In the genomic region with DNA sequence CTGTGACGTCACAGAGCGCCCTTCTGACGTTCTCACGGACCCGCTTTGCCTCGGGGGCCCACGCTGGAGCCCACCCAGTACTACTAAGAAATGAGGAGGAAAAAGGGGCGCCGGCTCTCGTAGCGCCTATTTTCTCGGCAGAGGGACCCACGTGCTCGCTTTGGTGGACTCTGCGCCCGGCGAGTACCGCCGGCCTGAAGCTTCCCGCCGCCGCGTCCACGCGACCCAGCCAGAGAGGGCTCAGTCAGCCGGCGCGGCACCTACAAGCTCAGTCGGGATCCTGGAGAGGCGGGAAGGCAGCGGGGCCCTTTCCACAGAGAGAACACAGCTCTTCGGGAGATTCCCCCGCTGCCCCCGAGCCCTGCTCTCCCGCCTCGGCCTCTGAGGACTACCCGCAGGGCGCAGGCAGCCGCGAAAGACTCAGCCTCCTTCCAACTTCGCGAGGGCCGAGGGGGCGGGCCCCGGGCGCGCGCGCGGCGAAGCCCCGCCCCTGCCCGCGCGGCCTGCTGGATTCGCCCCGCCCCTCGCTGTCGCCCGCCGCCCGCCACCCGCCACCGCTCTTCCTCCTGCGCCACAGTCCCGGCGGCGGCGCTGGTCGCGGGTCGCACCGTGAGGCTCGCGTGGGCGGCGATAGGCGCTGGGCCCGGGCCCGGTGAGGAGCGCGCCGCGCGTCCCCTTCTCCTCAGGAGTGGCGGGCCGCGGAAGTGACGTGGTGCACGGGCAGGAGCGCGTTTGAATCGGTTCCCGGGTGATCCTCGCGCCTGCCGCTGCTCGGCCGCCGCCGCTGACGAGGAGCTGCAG, we compare ENCODE assay signal across 8 cellular contexts. TPM values are rescaled to one million over a fixed set of nuclear protein-coding genes. Genes with fewer than 3 reads are reported as not detected.
DNase-seq lines count a peak whose midpoint lies in the region; TF ChIP-seq lines count a peak whose summit lies in the region.

A gene (plus strand): TSS at position 574 of the 801 bp plus-strand sequence. CDS start 350 bp downstream, outside the sequence.

- no peaks in the 10 kb centered on the region; a peak in 1 of 5 replicates for H3K9me3 Mint-ChIP-seq in H9
- no peaks in the 10 kb centered on the region for H3K9me3 Mint-ChIP-seq in neural progenitor cell

- peak; percentile 86 for DNase-seq in GDM1 (lab: John Stamatoyannopoulos, UW)
- DNase-seq in H9 = peak; percentile 78
- peak; percentile 85 for DNase-seq in MG63
- DNase-seq in SJCRH30 = peak; percentile 79 to 81
- DNase-seq in activated gamma-delta T cell treated with anti-CD3 and anti-CD28 coated beads, Interleukin-2, amount 50 U/mL, for 16 hours (ENCODE audit: low read depth) = peak; percentile 78
- DNase-seq in foreskin fibroblast = peak; percentile 78 to 91
- DNase-seq in neural progenitor cell (ENCODE audit: low spot score) = peak; percentile 91
- DNase-seq in stromal cell of bone marrow (ENCODE audit: low read depth) = peak; percentile 57

- peaks cover 16% of the 10 kb centered on the region for H3F3A ChIP-seq in neural progenitor cell (ENCODE audit: low read depth)

- peak within 1 kb of the TSS; percentile 93 to 98 (median 94); a peak in 5 of 7 replicates for H3K27ac Mint-ChIP-seq in H9
- peak within 1 kb of the TSS; percentile 93 for H3K27ac Mint-ChIP-seq in neural progenitor cell

- H3K4me1 Mint-ChIP-seq in H9 = peaks cover 27 to 30% of the 10 kb centered on the region in 2 experiments
- peaks cover 25% of the 10 kb centered on the region for H3K4me1 Mint-ChIP-seq in neural progenitor cell

- H3K36me3 ChIP-seq in MG63 (no peaks in the 10 kb centered on the region; the same call in 1 of the 2 replicates), SJCRH30 (0 out of 2 replicates have a peak, but pooled peaks cover 3% of the 10 kb centered on the region), neural progenitor cell (no peaks in the 10 kb centered on the region)

- TF ChIP-seq CTCF in H9 (conservative IDR thresholded peaks at IDR 0.05) (no peak), foreskin fibroblast (IDR thresholded peaks at IDR 0.05; ENCODE audit: low read depth, low read length) (no peak), neural progenitor cell (IDR thresholded peaks at IDR 0.05) (no peak)

- no peak within 1 kb of the TSS for H4K91ac ChIP-seq in H9 (ENCODE audit: insufficient read length, low read depth, low read length)

- no peak within 1 kb of the TSS for H2AK5ac ChIP-seq in H9 (ENCODE audit: insufficient read length, low read length)

- no peak within 1 kb of the TSS for H3K56ac ChIP-seq in H9 (ENCODE audit: insufficient read length, low read depth, low read length)

- H2BK15ac ChIP-seq in H9 (ENCODE audit: low read depth, low read length) = peak within 1 kb of the TSS; percentile 95

- H3K27ac ChIP-seq in H9 (ENCODE audit: insufficient read length, low read depth, low read length) (no peak within 1 kb of the TSS), SJCRH30 (peak within 1 kb of the TSS; percentile 85), neural progenitor cell (peak within 1 kb of the TSS; percentile 87)

- no peak within 1 kb of the TSS for H2BK5ac ChIP-seq in H9 (ENCODE audit: insufficient read length, low read length)

- H3K4ac ChIP-seq in H9 (ENCODE audit: low read depth, low read length) = no peak within 1 kb of the TSS; the same call in 1 of the 2 replicates

- H3K79me2 ChIP-seq in H9 (ENCODE audit: insufficient read depth, low read length) (peaks cover 8% of the 10 kb centered on the region; the same call in 1 of the 2 replicates), neural progenitor cell (ENCODE audit: low read depth) (peaks cover 46% of the 10 kb centered on the region)

- H3K4me3 ChIP-seq in MG63 = peak within 1 kb of the TSS; percentile 91
- H3K4me3 ChIP-seq in SJCRH30 = peak within 1 kb of the TSS; percentile 94
- peak within 1 kb of the TSS; percentile 66 to 93 for H3K4me3 ChIP-seq in foreskin fibroblast (ENCODE audit: low read depth in 1 of 2, low read length in 2 of 2)
- H3K4me3 ChIP-seq in neural progenitor cell = peak within 1 kb of the TSS; percentile 74

- H3K4me2 ChIP-seq in H9 (ENCODE audit: insufficient read depth, insufficient read length, low read length) (peak within 1 kb of the TSS; percentile 97), neural progenitor cell (peak within 1 kb of the TSS; percentile 92)

- no peak within 1 kb of the TSS for H3T11ph ChIP-seq in H9 (ENCODE audit: low read length)

- peak within 1 kb of the TSS; percentile 67 for H2AFZ ChIP-seq in H9 (ENCODE audit: low read length)
- peak within 1 kb of the TSS; percentile 99 for H2AFZ ChIP-seq in neural progenitor cell (replicated peaks)

- H3K4me1 ChIP-seq in H9 (ENCODE audit: insufficient read depth, low read length) (peaks cover 2% of the 10 kb centered on the region; the same call in 1 of the 2 replicates), SJCRH30 (peaks cover 2% of the 10 kb centered on the region; the same call in 1 of the 2 replicates), neural progenitor cell (peaks cover 5% of the 10 kb centered on the region)

- WGBS in H9 (ENCODE audit: extremely low coverage, insufficient read length, low lambda C conversion rate) = no CpG with 5 or more reads among the region's 102 CpGs

- H3K9me3 ChIP-seq in H9 (ENCODE audit: control insufficient read depth, low read depth, low read length) = no peaks in the 10 kb centered on the region
- H3K9me3 ChIP-seq in MG63 = no peaks in the 10 kb centered on the region
- no peaks in the 10 kb centered on the region for H3K9me3 ChIP-seq in SJCRH30 (replicated peaks)
- H3K9me3 ChIP-seq in neural progenitor cell (ENCODE audit: low read depth) = no peaks in the 10 kb centered on the region

- H2BK120ac ChIP-seq in H9 (ENCODE audit: low read depth, low read length, poor library complexity, severe bottlenecking) = no peak within 1 kb of the TSS

- H3K18ac ChIP-seq in H9 (ENCODE audit: insufficient read length, low read depth, low read length) = peak within 1 kb of the TSS; percentile 97

- no peak within 1 kb of the TSS for H4K8ac ChIP-seq in H9 (replicated peaks; ENCODE audit: insufficient read length, low read depth, low read length)

- no peak within 1 kb of the TSS for H3K23ac ChIP-seq in H9 (ENCODE audit: insufficient read length, low read depth, low read length)

- peaks cover 17% of the 10 kb centered on the region; the same call in 1 of the 2 replicates for H3K27me3 ChIP-seq in H9 (ENCODE audit: insufficient read depth, low read length)
- H3K27me3 ChIP-seq in MG63 = no peaks in the 10 kb centered on the region
- no peaks in the 10 kb centered on the region for H3K27me3 ChIP-seq in SJCRH30
- peaks cover 26% of the 10 kb centered on the region for H3K27me3 ChIP-seq in neural progenitor cell

- H4K20me1 ChIP-seq in H9 (ENCODE audit: control insufficient read depth, insufficient read depth, insufficient read length) (no peaks in the 10 kb centered on the region), neural progenitor cell (ENCODE audit: low read depth) (peaks cover 39% of the 10 kb centered on the region)

- H3K23me2 ChIP-seq in H9 (ENCODE audit: insufficient read length, low read depth, low read length, poor library complexity, severe bottlenecking) = peaks cover 11% of the 10 kb centered on the region

- peaks cover 37% of the 10 kb centered on the region for H3K27me3 Mint-ChIP-seq in H9 (ENCODE audit: low read depth)
- peaks cover 2% of the 10 kb centered on the region for H3K27me3 Mint-ChIP-seq in neural progenitor cell (ENCODE audit: insufficient read depth, low read depth)

- H3K9ac ChIP-seq in H9 (ENCODE audit: extremely low read depth, insufficient read length, low read length) = peak within 1 kb of the TSS; percentile 69
- H3K9ac ChIP-seq in neural progenitor cell = peak within 1 kb of the TSS; percentile 80

- no peak within 1 kb of the TSS for H2BK20ac ChIP-seq in H9 (ENCODE audit: low read depth, low read length, poor library complexity, severe bottlenecking)

- peak within 1 kb of the TSS; percentile 93 for H3K14ac ChIP-seq in H9 (ENCODE audit: insufficient read depth, low read length)

- H2BK12ac ChIP-seq in H9 (ENCODE audit: insufficient read length, low read depth, low read length) = no peak within 1 kb of the TSS

- no peaks in the 10 kb centered on the region for H3K79me1 ChIP-seq in H9 (ENCODE audit: insufficient read depth, low read depth, low read length, poor library complexity, severe bottlenecking)

- peaks cover 0 to 4% (median 0%) of the 10 kb centered on the region in 3 experiments; a peak in 2 of 7 replicates for H3K36me3 Mint-ChIP-seq in H9 (ENCODE audit: insufficient read depth in 1 of 3, low read depth in 3 of 3)
- H3K36me3 Mint-ChIP-seq in neural progenitor cell = peaks cover 8% of the 10 kb centered on the region

- H4K5ac ChIP-seq in H9 (ENCODE audit: insufficient read length, low read depth, low read length) = no peak within 1 kb of the TSS

- H3K4me3 Mint-ChIP-seq in H9 = peak within 1 kb of the TSS; percentile 92 to 94
- H3K4me3 Mint-ChIP-seq in neural progenitor cell = peak within 1 kb of the TSS; percentile 97

RNA-seq across cellular contexts. Expression of the gene that starts here (rescaled TPM):
- total RNA-seq in H9 (2021) (45.1 and 53.5 TPM in 2 replicates), neural progenitor cell (ENCODE audit: low replicate concordance) (65.3 and 127 TPM in 2 replicates)
- 16.2 and 19.0 TPM in 2 replicates for total RNA-seq in MG63 (2014; rRNA removed; shearing (Covaris generic); ENCODE audit: low replicate concordance)
- 83.2 and 89.2 TPM in 2 replicates for total RNA-seq in SJCRH30 (2014; rRNA removed; shearing (Covaris generic))
